Comparison of ENCODE assay signal across 14 cellular contexts in genomic region chr14:42930058-42930457, GRCh38.
DNase-seq lines count a peak whose midpoint lies in the region; ATAC-seq, FAIRE-seq and TF ChIP-seq lines count a peak whose summit lies in the region.
"Had no signal": no experiment of that assay in that cellular context is flagged by ENCODE, and none has a peak within 500 bp of the region (broad histone marks: within the 10 kb centered on the region; RNA-seq: fewer than 3 reads in every experiment).

No MANE protein-coding gene starts in this region.

- RAD21 ChIA-PET in GM12878 (lab: Charles Lee; ENCODE audit: unreplicated experiment) = no interaction called here

- POLR2A ChIA-PET in GM12878 (lab: Charles Lee) = no interaction called here

- H4K20me1 ChIP-seq in GM12878 (ENCODE audit: control insufficient read depth, insufficient read depth) = no peaks in the 10 kb centered on the region

- no peak overlapping the region for H3K9ac ChIP-seq in GM12878 (ENCODE audit: control insufficient read depth, insufficient read depth, low read length)
- H3K9ac ChIP-seq in parathyroid adenoma = no peak overlapping the region

- FAIRE-seq in GM12878 (lab: Jason Lieb, UNC) = no peak
- FAIRE-seq: D721Med, urothelium cell line had no signal

- intact Hi-C loops in GM12878 (cut with micrococcal nuclease; ENCODE audit: unreplicated experiment) = no loop called here

- TF ChIP-seq POLR2A in GM12878 (IDR thresholded peaks at IDR 0.05; ENCODE audit: low read depth, low read length) = no peak

- DNase-seq in HFF-Myc (ENCODE audit: extremely low read depth, low read depth) (peak; percentile 5), NCI-H2029 treated with DMSO at 0.1 percent for 48 hours (lab: John Stamatoyannopoulos, UW) (peak; percentile 51), GM12878 (ENCODE audit: low read depth, low spot score) (no peak), nucleus accumbens (lab: John Stamatoyannopoulos, UW) (no peak), hepatic stellate cell (ENCODE audit: low spot score) (no peak)
- DNase-seq in activated CD4-positive, CD25-positive, alpha-beta regulatory T cell treated with anti-CD3 and anti-CD28 coated beads, Interleukin-2, amount 50 U/mL, for 72 hours = no peak
- DNase-seq: dorsolateral prefrontal cortex, NCI-H774, T-helper 2 cell had no signal

- no peaks in the 10 kb centered on the region for H3K4me1 ChIP-seq in GM12878 (ENCODE audit: control insufficient read depth, insufficient read depth, low read length)
- H3K4me1 ChIP-seq in parathyroid adenoma = no peaks in the 10 kb centered on the region
- H3K4me1 ChIP-seq: heart left ventricle had no signal

- H3K4me2 ChIP-seq in GM12878 (ENCODE audit: control insufficient read depth, insufficient read depth) (no peak overlapping the region), parathyroid adenoma (ENCODE audit: low read length) (peak overlapping the region; percentile 27)

- no peak; the same call in 2 of the 3 replicates for ATAC-seq in GM12878
- no peak for ATAC-seq in HG03159 (IDR thresholded peaks at IDR 0.05; ENCODE audit: unreplicated experiment)

- CTCF ChIA-PET in GM12878 (lab: Yijun Ruan, JAX) = no interaction called here

- in situ Hi-C loops in GM12878 (cut with MboI) = no loop called here

- SMC1A ChIA-PET in GM12878 (lab: Charles Lee; ENCODE audit: uncharacterized antibody, unreplicated experiment) = interaction anchor here (0.7 kb wide), 1 partner anchor 22 kb away, joined by 3 read pairs; no protein-coding TSS in a partner anchor

- H3K36me3 ChIP-seq in GM12878 (ENCODE audit: control insufficient read depth in 2 of 2, insufficient read depth in 2 of 2, low read length in 1 of 2) (no peaks in the 10 kb centered on the region), parathyroid adenoma (ENCODE audit: control insufficient read depth, insufficient read depth, low read length) (no peaks in the 10 kb centered on the region)
- H3K36me3 ChIP-seq: heart left ventricle had no signal

- H3K79me2 ChIP-seq in GM12878 (ENCODE audit: control insufficient read depth, insufficient read depth, low read length) = no peaks in the 10 kb centered on the region
- no peaks in the 10 kb centered on the region for H3K79me2 ChIP-seq in parathyroid adenoma

- no peak for TF ChIP-seq CTCF in HFF-Myc (IDR thresholded peaks at IDR 0.05; ENCODE audit: low read depth, low read length, missing control alignments)
- no peak for TF ChIP-seq CTCF in GM12878 (IDR thresholded peaks at IDR 0.05 in 2 of 3, conservative IDR thresholded peaks at IDR 0.05 in 1 of 3; ENCODE audit: control insufficient read depth in 2 of 3, extremely low read depth in 1 of 3, insufficient read depth in 1 of 3, low read depth in 3 of 3, low read length in 3 of 3)
- TF ChIP-seq CTCF in parathyroid adenoma (IDR thresholded peaks at IDR 0.05) = no peak

- H3K27ac ChIP-seq in GM12878 (ENCODE audit: control insufficient read depth, insufficient read depth) (no peak overlapping the region), parathyroid adenoma (no peak overlapping the region)
- H3K27ac ChIP-seq: dorsolateral prefrontal cortex, heart left ventricle had no signal

- 0% methylated on average over 5 of the region's 5 CpGs for WGBS in GM12878 (ENCODE audit: insufficient coverage, insufficient replicate concordance, low lambda C conversion rate, missing lambda C conversion rate)

- no peaks in the 10 kb centered on the region for H3K27me3 ChIP-seq in GM12878 (replicated peaks in 1 of 2; ENCODE audit: control insufficient read depth in 2 of 2, insufficient read depth in 2 of 2, low read length in 1 of 2)
- no peaks in the 10 kb centered on the region for H3K27me3 ChIP-seq in parathyroid adenoma (ENCODE audit: control insufficient read depth, insufficient read depth, low read length)
- H3K27me3 ChIP-seq: dorsolateral prefrontal cortex, heart left ventricle had no signal

- no peak for TF ChIP-seq EP300 in GM12878 (IDR thresholded peaks at IDR 0.05; ENCODE audit: borderline replicate concordance in 1 of 2, control insufficient read depth in 1 of 2, low read depth in 2 of 2, low read length in 2 of 2)

- H3K9me3 ChIP-seq in GM12878 (replicated peaks; ENCODE audit: control insufficient read depth, insufficient read depth, low read length) (no peaks in the 10 kb centered on the region), parathyroid adenoma (ENCODE audit: control insufficient read depth, low read length) (no peaks in the 10 kb centered on the region)

- BruUV-seq in GM12878 (replicated peaks; lab: Mats Ljungman, UMichigan) = no TSS peak

- H2AFZ ChIP-seq in GM12878 (ENCODE audit: control insufficient read depth, low read depth, low read length) (no peak overlapping the region), parathyroid adenoma (no peak overlapping the region)

- no peak for TF ChIP-seq RAD21 in GM12878 (IDR thresholded peaks at IDR 0.05; ENCODE audit: insufficient read depth, low read depth, low read length)

- no peak overlapping the region for H3K4me3 ChIP-seq in HFF-Myc (replicated peaks; ENCODE audit: low read depth, low read length)
- no peak overlapping the region for H3K4me3 ChIP-seq in GM12878
- no peak overlapping the region for H3K4me3 ChIP-seq in parathyroid adenoma (ENCODE audit: low read depth, low read length)
- H3K4me3 ChIP-seq: dorsolateral prefrontal cortex, heart left ventricle had no signal

TF ChIP-seq in GM12878, 131 proteins besides CTCF, POLR2A, EP300 and RAD21:
- TF ChIP-seq TCF12 (IDR thresholded peaks at IDR 0.05; ENCODE audit: low read depth, low read length) = 0 out of 2 replicates have a peak, but pooled peaks have one; percentile 19
- no peak for TF ChIP-seq SIX5 (IDR thresholded peaks at IDR 0.05; ENCODE audit: low read depth, low read length, severe bottlenecking)
- TF ChIP-seq FOXM1 (IDR thresholded peaks at IDR 0.05; ENCODE audit: low read depth, low read length) = no peak

Comparison
In these comparisons a context has a peak if more than half of its experiments do, and no peak if none do; other contexts are left out.
1. DNase-seq: peak in HFF-Myc (single experiment) and NCI-H2029 treated with DMSO at 0.1 percent for 48 hours (single experiment); none in GM12878 (single experiment), nucleus accumbens (0 of 56), hepatic stellate cell (single experiment) and activated CD4-positive, CD25-positive, alpha-beta regulatory T cell treated with anti-CD3 and anti-CD28 coated beads, Interleukin-2, amount 50 U/mL, for 72 hours (single experiment).